Comparison of ENCODE assay signal across 8 cellular contexts in the genomic region with DNA sequence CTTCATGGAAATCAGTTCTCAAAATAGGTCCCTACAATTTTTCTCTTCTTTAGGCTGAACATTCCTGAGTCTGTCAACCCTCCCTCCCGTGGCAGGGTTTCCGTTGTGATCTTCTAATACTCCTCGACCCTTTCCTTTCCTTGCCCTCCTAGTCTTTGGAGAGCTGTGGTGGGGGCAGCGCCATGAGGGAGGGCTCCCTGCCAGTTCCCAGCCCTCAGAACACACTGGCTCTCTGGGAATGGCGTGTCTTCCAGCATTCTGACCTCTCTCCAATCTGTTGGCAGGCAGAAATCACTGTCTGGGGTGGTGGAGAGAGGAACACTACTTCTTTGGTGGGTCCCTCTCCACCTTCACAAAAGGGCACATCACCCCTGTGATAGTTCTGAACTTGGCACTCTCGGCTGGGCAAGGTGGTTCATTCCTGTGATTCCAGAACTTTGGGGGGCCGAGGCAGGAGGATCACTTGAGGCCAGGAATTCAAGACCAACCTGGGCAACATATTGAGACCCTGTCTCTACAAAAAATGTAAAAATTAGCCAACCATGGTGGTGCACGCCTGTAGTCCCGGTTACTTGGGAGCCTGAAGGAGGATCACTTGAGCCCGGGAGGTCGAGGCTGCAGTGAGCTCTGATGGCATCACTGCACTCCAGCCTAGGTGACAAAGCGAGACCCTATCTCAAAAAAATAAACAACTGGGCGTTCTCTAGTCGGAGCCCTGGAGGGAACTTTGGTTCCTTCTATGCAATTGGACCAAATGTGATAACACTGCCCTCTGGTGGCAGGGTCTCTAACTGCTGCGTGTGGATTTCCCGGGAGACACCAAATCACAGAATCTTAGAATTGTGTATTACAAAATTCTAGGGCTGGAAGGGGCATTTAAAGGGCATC. TPM values are rescaled to one million over a fixed set of nuclear protein-coding genes. Genes with fewer than 3 reads are reported as not detected.
DNase-seq lines count a peak whose midpoint lies in the region; ATAC-seq and TF ChIP-seq lines count a peak whose summit lies in the region.

No MANE protein-coding gene starts in this region.

- no peaks in the 10 kb centered on the region for H3K27me3 Mint-ChIP-seq in Caco-2 (ENCODE audit: insufficient read depth, unreplicated experiment)
- H3K27me3 Mint-ChIP-seq in activated T-cell treated with anti-CD3 and anti-CD28 coated beads, Interleukin-2, amount 50 U/mL, for 72 hours (ENCODE audit: low read depth), result peaks cover 9% of the 10 kb centered on the region

- H3K4me1 ChIP-seq in Caco-2 (no peaks in the 10 kb centered on the region), neutrophil (ENCODE audit: control insufficient read depth in 1 of 2, insufficient read depth in 1 of 2, low read depth in 1 of 2, low read length in 1 of 2) (peaks cover 0 to 5% of the 10 kb centered on the region in 2 experiments), suprapubic skin (peaks cover 8% of the 10 kb centered on the region)

- H3K4me3 Mint-ChIP-seq in Caco-2 (ENCODE audit: unreplicated experiment), result no peak overlapping the region
- H3K4me3 Mint-ChIP-seq in activated T-cell treated with anti-CD3 and anti-CD28 coated beads, Interleukin-2, amount 50 U/mL, for 72 hours, result peak overlapping the region; percentile 22 to 39

- CTCF ChIA-PET in Caco-2 (lab: Charles Lee), result interaction anchor here (1.1 kb wide), 1 partner anchor 271 kb away, joined by 3 read pairs; no protein-coding TSS in a partner anchor

- no peak for TF ChIP-seq POLR2A in suprapubic skin (IDR thresholded peaks at IDR 0.05)

- intact Hi-C loops in Caco-2 (cut with micrococcal nuclease; ENCODE audit: unreplicated experiment), result loop anchor here (1.0 to 10.0 kb wide), 4 partner anchors 98 to 272 kb away; partner anchors contain the start of gene SMURF1

- H3K4me1 Mint-ChIP-seq in Caco-2 (ENCODE audit: low read depth, unreplicated experiment), result no peaks in the 10 kb centered on the region
- peaks cover 22% of the 10 kb centered on the region for H3K4me1 Mint-ChIP-seq in activated T-cell treated with anti-CD3 and anti-CD28 coated beads, Interleukin-2, amount 50 U/mL, for 72 hours (ENCODE audit: low read depth)

- H3K27ac Mint-ChIP-seq in Caco-2 (ENCODE audit: unreplicated experiment), result no peak overlapping the region
- no peak overlapping the region for H3K27ac Mint-ChIP-seq in activated T-cell treated with anti-CD3 and anti-CD28 coated beads, Interleukin-2, amount 50 U/mL, for 72 hours

- no peaks in the 10 kb centered on the region for H3K27me3 ChIP-seq in Caco-2 (replicated peaks; ENCODE audit: control insufficient read depth, insufficient read depth, low read length)
- H3K27me3 ChIP-seq in neutrophil, result no peaks in the 10 kb centered on the region
- H3K27me3 ChIP-seq in suprapubic skin, result no peaks in the 10 kb centered on the region

- H3K4me3 ChIP-seq in Caco-2 (ENCODE audit: low read depth, low read length), result no peak overlapping the region
- no peak overlapping the region for H3K4me3 ChIP-seq in fibroblast of pulmonary artery (replicated peaks; ENCODE audit: low read depth, low read length)
- no peak overlapping the region for H3K4me3 ChIP-seq in neutrophil (ENCODE audit: low read depth in 1 of 2, low read length in 1 of 2)
- no peak overlapping the region for H3K4me3 ChIP-seq in suprapubic skin

- peaks cover 12% of the 10 kb centered on the region for H3K9me3 Mint-ChIP-seq in Caco-2 (ENCODE audit: unreplicated experiment)
- no peaks in the 10 kb centered on the region for H3K9me3 Mint-ChIP-seq in activated T-cell treated with anti-CD3 and anti-CD28 coated beads, Interleukin-2, amount 50 U/mL, for 72 hours

- H3K36me3 ChIP-seq in Caco-2 (ENCODE audit: control insufficient read depth, insufficient read depth, low read length) (no peaks in the 10 kb centered on the region), neutrophil (no peaks in the 10 kb centered on the region), suprapubic skin (no peaks in the 10 kb centered on the region)

- no peak for TF ChIP-seq EP300 in suprapubic skin (IDR thresholded peaks at IDR 0.05)

- H3K9me3 ChIP-seq in Caco-2 (peaks cover 11% of the 10 kb centered on the region), neutrophil (no peaks in the 10 kb centered on the region), suprapubic skin (no peaks in the 10 kb centered on the region)

- BruUV-seq in Caco-2 (replicated peaks; lab: Mats Ljungman, UMichigan), result no TSS peak

- H3K36me3 Mint-ChIP-seq in Caco-2 (ENCODE audit: insufficient read depth, unreplicated experiment), result no peaks in the 10 kb centered on the region
- H3K36me3 Mint-ChIP-seq in activated T-cell treated with anti-CD3 and anti-CD28 coated beads, Interleukin-2, amount 50 U/mL, for 72 hours (ENCODE audit: insufficient read depth in 2 of 2), result no peaks in the 10 kb centered on the region

- WGBS in suprapubic skin, result 35% methylated on average over 15 of the region's 16 CpGs

- ATAC-seq in activated T-cell treated with anti-CD3 and anti-CD28 coated beads, Interleukin-2, amount 50 U/mL, for 72 hours (replicated peaks in 1 of 2), result peak; percentile 41 to 49
- ATAC-seq in GM21576 (IDR thresholded peaks at IDR 0.05; ENCODE audit: unreplicated experiment), result no peak

- POLR2A ChIA-PET in Caco-2 (lab: Charles Lee), result no interaction called here

- TF ChIP-seq CTCF in Caco-2 (IDR thresholded peaks at IDR 0.05; ENCODE audit: insufficient read depth in 1 of 2, low read depth in 1 of 2, low read length in 1 of 2, severe bottlenecking in 1 of 2, unreplicated experiment in 1 of 2) (peak; percentile 90), fibroblast of pulmonary artery (IDR thresholded peaks at IDR 0.05; ENCODE audit: low read length, missing control alignments) (peak; percentile 94), neutrophil (IDR thresholded peaks at IDR 0.05) (peak; percentile 82), suprapubic skin (IDR thresholded peaks at IDR 0.05) (peak; percentile 77 to 82)

- H3K27ac ChIP-seq in neutrophil, result no peak overlapping the region
- no peak overlapping the region for H3K27ac ChIP-seq in suprapubic skin

- DNase-seq in Caco-2 (peak; percentile 68 to 84), HT-29 (ENCODE audit: low spot score) (peak; percentile 88), RKO (ENCODE audit: low spot score) (peak; percentile 65), fibroblast of pulmonary artery (ENCODE audit: low read depth) (peak; percentile 76), suprapubic skin (ENCODE audit: low spot score in 2 of 2) (peak in 1 of 2 donors; percentile 32)
- DNase-seq in activated T-cell treated with anti-CD3 and anti-CD28 coated beads, Interleukin-2, amount 50 U/mL, for 72 hours, result peak; percentile 68 to 80

RNA-seq across cellular contexts. Expression of gene ARPC1A, which starts 13.1 kb away (rescaled TPM):
- total RNA-seq in Caco-2 (2022) (190 and 201 TPM in 2 replicates), suprapubic skin (100 to 1,000 TPM in 3 of 4 donors, 10 to 100 TPM in 1; 98.1 to 169 (median 140) TPM)
- total RNA-seq in HT-29 (2014; rRNA removed; shearing (Covaris generic)), result 120 and 151 TPM in 2 replicates
- 10 to 100 TPM; 62.3 to 69.8 TPM for total RNA-seq in activated T-cell treated with anti-CD3 and anti-CD28 coated beads, Interleukin-2, amount 50 U/mL, for 72 hours

RNA-seq across cellular contexts. Expression of gene MYH16, which starts 39.9 kb away (rescaled TPM):
- total RNA-seq in Caco-2 (2022) (not detected in 2 replicates), suprapubic skin (not detected)
- 0.05 TPM in 1 of 2 replicates, not detected in the other for total RNA-seq in HT-29 (2014; rRNA removed; shearing (Covaris generic))
- total RNA-seq in activated T-cell treated with anti-CD3 and anti-CD28 coated beads, Interleukin-2, amount 50 U/mL, for 72 hours, result not detected
